Comparison of ENCODE assay signal across 21 cellular contexts in genomic region chr11:34619062-34619516, GRCh38. TPM values are rescaled to one million over a fixed set of nuclear protein-coding genes. Genes with fewer than 3 reads are reported as not detected.
"Had no signal": no experiment of that assay in that cellular context is flagged by ENCODE, and none has a peak within 500 bp of the region (broad histone marks: within the 10 kb centered on the region; RNA-seq: fewer than 3 reads in every experiment).

No MANE protein-coding gene starts in this region.

- H3K27ac ChIP-seq: brain microvascular endothelial cell, colonic mucosa, gastrocnemius medialis, left ventricle myocardium inferior, right atrium auricular region had no signal

- H3K4me1 ChIP-seq: colonic mucosa, gastrocnemius medialis had no signal

- H3K4me3 ChIP-seq: colonic mucosa, gastrocnemius medialis, left ventricle myocardium inferior, right atrium auricular region, upper lobe of left lung had no signal

- H3K27me3 ChIP-seq: brain microvascular endothelial cell, colonic mucosa, gastrocnemius medialis, right atrium auricular region, upper lobe of left lung had no signal

- H3K27ac Mint-ChIP-seq: activated CD4-positive, alpha-beta T cell treated with anti-CD3 and anti-CD28 coated beads, Interleukin-2, amount 10 ng/mL, durations not matched to agents 24 days and 14 days; activated CD8-positive, alpha-beta T cell treated with anti-CD3 and anti-CD28 coated beads for 36 hours; activated naive CD4-positive, alpha-beta T cell treated with anti-CD3 and anti-CD28 coated beads for 36 hours; activated T-cell treated with anti-CD3 and anti-CD28 coated beads, Interleukin-2, amount 50 U/mL, for 24 hours; activated T-helper 2 cell treated with anti-CD3 and anti-CD28 coated beads, Interferon-gamma antibody, Interleukin-2, Interleukin-4, amounts not matched to agents 10 μg/mL and 5 μg/mL and 100 μg/mL, durations not matched to agents 14 hours and 24 hours and 36 hours; stimulated activated naive CD8-positive, alpha-beta T cell treated with anti-CD3 and anti-CD28 coated beads, Interleukin-15, amount 100 ng/mL, for 72 hours; T-helper 17 cell had no signal

- H3K4me1 Mint-ChIP-seq: activated CD4-positive, alpha-beta T cell treated with anti-CD3 and anti-CD28 coated beads, Interleukin-2, amount 10 ng/mL, durations not matched to agents 24 days and 14 days had no signal

- H3K9me3 Mint-ChIP-seq: activated CD4-positive, alpha-beta T cell treated with anti-CD3 and anti-CD28 coated beads, Interleukin-2, amount 10 ng/mL, durations not matched to agents 24 days and 14 days; activated CD8-positive, alpha-beta T cell treated with anti-CD3 and anti-CD28 coated beads for 36 hours; activated naive CD4-positive, alpha-beta T cell treated with anti-CD3 and anti-CD28 coated beads for 36 hours; activated T-cell treated with anti-CD3 and anti-CD28 coated beads, Interleukin-2, amount 50 U/mL, for 24 hours; activated T-helper 2 cell treated with anti-CD3 and anti-CD28 coated beads, Interferon-gamma antibody, Interleukin-2, Interleukin-4, amounts not matched to agents 10 μg/mL and 5 μg/mL and 100 μg/mL, durations not matched to agents 14 hours and 24 hours and 36 hours; central memory CD8-positive, alpha-beta T cell; neural crest cell; stimulated activated naive CD8-positive, alpha-beta T cell treated with anti-CD3 and anti-CD28 coated beads, Interleukin-15, amount 100 ng/mL, for 72 hours had no signal

- DNase-seq: activated CD4-positive, alpha-beta T cell treated with anti-CD3 and anti-CD28 coated beads, Interleukin-2, amount 10 ng/mL, durations not matched to agents 24 days and 14 days; activated CD8-positive, alpha-beta T cell treated with anti-CD3 and anti-CD28 coated beads for 36 hours; activated naive CD4-positive, alpha-beta T cell treated with anti-CD3 and anti-CD28 coated beads for 36 hours; activated T-cell treated with anti-CD3 and anti-CD28 coated beads, Interleukin-2, amount 50 U/mL, for 24 hours; brain microvascular endothelial cell; colonic mucosa; gastrocnemius medialis; head of caudate nucleus; kidney; left ventricle myocardium inferior; stimulated activated CD4-positive, alpha-beta T cell treated with anti-CD3 and anti-CD28 coated beads, Interleukin-2, amount 100 ng/mL, for 24 hours; stimulated activated naive CD8-positive, alpha-beta T cell treated with anti-CD3 and anti-CD28 coated beads, Interleukin-15, amount 100 ng/mL, for 72 hours; T-helper 17 cell; upper lobe of left lung had no signal

- H3K4me3 Mint-ChIP-seq: activated CD4-positive, alpha-beta T cell treated with anti-CD3 and anti-CD28 coated beads, Interleukin-2, amount 10 ng/mL, durations not matched to agents 24 days and 14 days; activated CD8-positive, alpha-beta T cell treated with anti-CD3 and anti-CD28 coated beads for 36 hours; activated naive CD4-positive, alpha-beta T cell treated with anti-CD3 and anti-CD28 coated beads for 36 hours; activated T-cell treated with anti-CD3 and anti-CD28 coated beads, Interleukin-2, amount 50 U/mL, for 24 hours; central memory CD8-positive, alpha-beta T cell; neural crest cell; stimulated activated naive CD8-positive, alpha-beta T cell treated with anti-CD3 and anti-CD28 coated beads, Interleukin-15, amount 100 ng/mL, for 72 hours; T-helper 17 cell had no signal

- ATAC-seq: activated CD8-positive, alpha-beta T cell treated with anti-CD3 and anti-CD28 coated beads for 36 hours; gastrocnemius medialis; stimulated activated naive CD8-positive, alpha-beta T cell treated with anti-CD3 and anti-CD28 coated beads, Interleukin-15, amount 100 ng/mL, for 72 hours; T-helper 17 cell had no signal

- H3K36me3 ChIP-seq: brain microvascular endothelial cell, colonic mucosa, gastrocnemius medialis, left ventricle myocardium inferior, prostate gland, right atrium auricular region, upper lobe of left lung had no signal

- H3K9me3 ChIP-seq: colonic mucosa, gastrocnemius medialis, left ventricle myocardium inferior, prostate gland, right atrium auricular region, upper lobe of left lung had no signal

RNA-seq across cellular contexts. Expression of gene EHF, which starts 1.8 kb away (rescaled TPM):
- total RNA-seq: activated CD4-positive, alpha-beta T cell treated with anti-CD3 and anti-CD28 coated beads, Interleukin-2, amount 10 ng/mL, durations not matched to agents 24 days and 14 days; activated CD8-positive, alpha-beta T cell treated with anti-CD3 and anti-CD28 coated beads for 36 hours; activated naive CD4-positive, alpha-beta T cell treated with anti-CD3 and anti-CD28 coated beads for 36 hours; activated T-helper 2 cell treated with anti-CD3 and anti-CD28 coated beads, Interferon-gamma antibody, Interleukin-2, Interleukin-4, amounts not matched to agents 10 μg/mL and 5 μg/mL and 100 μg/mL, durations not matched to agents 14 hours and 24 hours and 36 hours; neural crest cell; osteoblast; skeletal muscle tissue had no signal
